In the genomic region with DNA sequence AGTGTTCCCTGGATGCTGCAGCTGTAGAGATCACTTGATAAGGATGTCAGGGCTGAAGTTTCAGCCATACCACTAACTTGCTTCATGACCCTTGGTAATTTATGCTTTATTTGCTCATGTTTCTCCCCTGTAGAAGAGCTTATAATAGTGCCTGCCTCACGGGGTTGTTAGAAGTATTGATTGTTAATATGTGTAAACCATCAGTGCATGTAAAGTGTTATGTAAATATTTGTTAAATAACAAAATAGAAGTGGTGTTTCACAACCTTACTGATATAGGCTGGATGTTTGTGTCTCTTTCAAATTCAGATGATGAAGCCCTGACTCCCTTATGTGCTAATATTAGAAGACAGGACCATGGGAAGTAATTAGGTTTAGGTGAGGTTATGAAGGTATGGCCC, we compare ENCODE assay signal across 2 cellular contexts.
TF ChIP-seq lines count a peak whose summit lies in the region.

No MANE protein-coding gene starts in this region.

TF ChIP-seq in HCT116, 20 proteins besides CTCF, POLR2A, EP300 and RAD21:
- TF ChIP-seq CEBPB (IDR thresholded peaks at IDR 0.05; ENCODE audit: low read depth) (no peak), POLR2AphosphoS5 (IDR thresholded peaks at IDR 0.05; ENCODE audit: low read depth, low read length) (no peak), TCF7L2 (IDR thresholded peaks at IDR 0.05; ENCODE audit: borderline replicate concordance, extremely low read depth, insufficient read depth, insufficient read length) (no peak), EZH2 (IDR thresholded peaks at IDR 0.05) (no peak)
- TF ChIP-seq, protein P1, sequence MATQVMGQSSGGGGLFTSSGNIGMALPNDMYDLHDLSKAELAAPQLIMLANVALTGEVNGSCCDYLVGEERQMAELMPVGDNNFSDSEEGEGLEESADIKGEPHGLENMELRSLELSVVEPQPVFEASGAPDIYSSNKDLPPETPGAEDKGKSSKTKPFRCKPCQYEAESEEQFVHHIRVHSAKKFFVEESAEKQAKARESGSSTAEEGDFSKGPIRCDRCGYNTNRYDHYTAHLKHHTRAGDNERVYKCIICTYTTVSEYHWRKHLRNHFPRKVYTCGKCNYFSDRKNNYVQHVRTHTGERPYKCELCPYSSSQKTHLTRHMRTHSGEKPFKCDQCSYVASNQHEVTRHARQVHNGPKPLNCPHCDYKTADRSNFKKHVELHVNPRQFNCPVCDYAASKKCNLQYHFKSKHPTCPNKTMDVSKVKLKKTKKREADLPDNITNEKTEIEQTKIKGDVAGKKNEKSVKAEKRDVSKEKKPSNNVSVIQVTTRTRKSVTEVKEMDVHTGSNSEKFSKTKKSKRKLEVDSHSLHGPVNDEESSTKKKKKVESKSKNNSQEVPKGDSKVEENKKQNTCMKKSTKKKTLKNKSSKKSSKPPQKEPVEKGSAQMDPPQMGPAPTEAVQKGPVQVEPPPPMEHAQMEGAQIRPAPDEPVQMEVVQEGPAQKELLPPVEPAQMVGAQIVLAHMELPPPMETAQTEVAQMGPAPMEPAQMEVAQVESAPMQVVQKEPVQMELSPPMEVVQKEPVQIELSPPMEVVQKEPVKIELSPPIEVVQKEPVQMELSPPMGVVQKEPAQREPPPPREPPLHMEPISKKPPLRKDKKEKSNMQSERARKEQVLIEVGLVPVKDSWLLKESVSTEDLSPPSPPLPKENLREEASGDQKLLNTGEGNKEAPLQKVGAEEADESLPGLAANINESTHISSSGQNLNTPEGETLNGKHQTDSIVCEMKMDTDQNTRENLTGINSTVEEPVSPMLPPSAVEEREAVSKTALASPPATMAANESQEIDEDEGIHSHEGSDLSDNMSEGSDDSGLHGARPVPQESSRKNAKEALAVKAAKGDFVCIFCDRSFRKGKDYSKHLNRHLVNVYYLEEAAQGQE (IDR thresholded peaks at IDR 0.05; ENCODE audit: low read depth), result no peak
- TF ChIP-seq, protein P2, sequence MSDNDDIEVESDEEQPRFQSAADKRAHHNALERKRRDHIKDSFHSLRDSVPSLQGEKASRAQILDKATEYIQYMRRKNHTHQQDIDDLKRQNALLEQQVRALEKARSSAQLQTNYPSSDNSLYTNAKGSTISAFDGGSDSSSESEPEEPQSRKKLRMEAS (IDR thresholded peaks at IDR 0.05), result no peak

TF ChIP-seq in K562, 482 proteins besides CTCF, POLR2A, EP300 and RAD21:
- TF ChIP-seq GATA2 (CRISPR knock-in tag; IDR thresholded peaks at IDR 0.05) (peak; percentile 19; the same call in 1 of the 2 replicates), HOXB6 (CRISPR knock-in tag; IDR thresholded peaks at IDR 0.05; ENCODE audit: borderline replicate concordance) (no peak), DIDO1 (tag; IDR thresholded peaks at IDR 0.05; ENCODE audit: low read depth) (no peak), MEIS2 (IDR thresholded peaks at IDR 0.05; ENCODE audit: partially characterized antibody) (peak; percentile 24), ZNF133 (CRISPR knock-in tag; IDR thresholded peaks at IDR 0.05) (no peak), NR2F6 (CRISPR knock-in tag; IDR thresholded peaks at IDR 0.05) (no peak), ZNF561 (CRISPR knock-in tag; conservative IDR thresholded peaks at IDR 0.05) (no peak), ZNF707 (CRISPR knock-in tag; conservative IDR thresholded peaks at IDR 0.05) (no peak), ZNF695 (CRISPR knock-in tag; IDR thresholded peaks at IDR 0.05) (no peak), ATF1 (CRISPR knock-in tag; IDR thresholded peaks at IDR 0.05) (no peak), ATF1 (tag; IDR thresholded peaks at IDR 0.05) (no peak), PHF8 (IDR thresholded peaks at IDR 0.05; ENCODE audit: borderline replicate concordance, low read length) (no peak), CEBPG (CRISPR knock-in tag; IDR thresholded peaks at IDR 0.05) (no peak), CEBPG (tag; conservative IDR thresholded peaks at IDR 0.05 in 1 of 2, IDR thresholded peaks at IDR 0.05 in 1 of 2) (peak in 1 of 2 experiments; percentile 25; a peak in 1 of 4 replicates), NR1H2 (CRISPR knock-in tag; IDR thresholded peaks at IDR 0.05) (no peak)
- TF ChIP-seq, protein P3, sequence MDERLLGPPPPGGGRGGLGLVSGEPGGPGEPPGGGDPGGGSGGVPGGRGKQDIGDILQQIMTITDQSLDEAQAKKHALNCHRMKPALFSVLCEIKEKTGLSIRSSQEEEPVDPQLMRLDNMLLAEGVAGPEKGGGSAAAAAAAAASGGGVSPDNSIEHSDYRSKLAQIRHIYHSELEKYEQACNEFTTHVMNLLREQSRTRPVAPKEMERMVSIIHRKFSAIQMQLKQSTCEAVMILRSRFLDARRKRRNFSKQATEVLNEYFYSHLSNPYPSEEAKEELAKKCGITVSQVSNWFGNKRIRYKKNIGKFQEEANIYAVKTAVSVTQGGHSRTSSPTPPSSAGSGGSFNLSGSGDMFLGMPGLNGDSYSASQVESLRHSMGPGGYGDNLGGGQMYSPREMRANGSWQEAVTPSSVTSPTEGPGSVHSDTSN (CRISPR knock-in tag; IDR thresholded peaks at IDR 0.05; ENCODE audit: low read depth), result no peak
- TF ChIP-seq, protein P3 (tag; conservative IDR thresholded peaks at IDR 0.05; ENCODE audit: low read depth), result no peak
- TF ChIP-seq, protein P4, sequence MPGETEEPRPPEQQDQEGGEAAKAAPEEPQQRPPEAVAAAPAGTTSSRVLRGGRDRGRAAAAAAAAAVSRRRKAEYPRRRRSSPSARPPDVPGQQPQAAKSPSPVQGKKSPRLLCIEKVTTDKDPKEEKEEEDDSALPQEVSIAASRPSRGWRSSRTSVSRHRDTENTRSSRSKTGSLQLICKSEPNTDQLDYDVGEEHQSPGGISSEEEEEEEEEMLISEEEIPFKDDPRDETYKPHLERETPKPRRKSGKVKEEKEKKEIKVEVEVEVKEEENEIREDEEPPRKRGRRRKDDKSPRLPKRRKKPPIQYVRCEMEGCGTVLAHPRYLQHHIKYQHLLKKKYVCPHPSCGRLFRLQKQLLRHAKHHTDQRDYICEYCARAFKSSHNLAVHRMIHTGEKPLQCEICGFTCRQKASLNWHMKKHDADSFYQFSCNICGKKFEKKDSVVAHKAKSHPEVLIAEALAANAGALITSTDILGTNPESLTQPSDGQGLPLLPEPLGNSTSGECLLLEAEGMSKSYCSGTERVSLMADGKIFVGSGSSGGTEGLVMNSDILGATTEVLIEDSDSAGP (CRISPR knock-in tag; IDR thresholded peaks at IDR 0.05), result no peak
- TF ChIP-seq, protein P5, sequence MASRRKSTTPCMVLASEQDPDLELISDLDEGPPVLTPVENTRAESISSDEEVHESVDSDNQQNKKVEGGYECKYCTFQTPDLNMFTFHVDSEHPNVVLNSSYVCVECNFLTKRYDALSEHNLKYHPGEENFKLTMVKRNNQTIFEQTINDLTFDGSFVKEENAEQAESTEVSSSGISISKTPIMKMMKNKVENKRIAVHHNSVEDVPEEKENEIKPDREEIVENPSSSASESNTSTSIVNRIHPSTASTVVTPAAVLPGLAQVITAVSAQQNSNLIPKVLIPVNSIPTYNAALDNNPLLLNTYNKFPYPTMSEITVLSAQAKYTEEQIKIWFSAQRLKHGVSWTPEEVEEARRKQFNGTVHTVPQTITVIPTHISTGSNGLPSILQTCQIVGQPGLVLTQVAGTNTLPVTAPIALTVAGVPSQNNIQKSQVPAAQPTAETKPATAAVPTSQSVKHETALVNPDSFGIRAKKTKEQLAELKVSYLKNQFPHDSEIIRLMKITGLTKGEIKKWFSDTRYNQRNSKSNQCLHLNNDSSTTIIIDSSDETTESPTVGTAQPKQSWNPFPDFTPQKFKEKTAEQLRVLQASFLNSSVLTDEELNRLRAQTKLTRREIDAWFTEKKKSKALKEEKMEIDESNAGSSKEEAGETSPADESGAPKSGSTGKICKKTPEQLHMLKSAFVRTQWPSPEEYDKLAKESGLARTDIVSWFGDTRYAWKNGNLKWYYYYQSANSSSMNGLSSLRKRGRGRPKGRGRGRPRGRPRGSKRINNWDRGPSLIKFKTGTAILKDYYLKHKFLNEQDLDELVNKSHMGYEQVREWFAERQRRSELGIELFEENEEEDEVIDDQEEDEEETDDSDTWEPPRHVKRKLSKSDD (conservative IDR thresholded peaks at IDR 0.05; ENCODE audit: low read length), result no peak
- TF ChIP-seq, protein P6, sequence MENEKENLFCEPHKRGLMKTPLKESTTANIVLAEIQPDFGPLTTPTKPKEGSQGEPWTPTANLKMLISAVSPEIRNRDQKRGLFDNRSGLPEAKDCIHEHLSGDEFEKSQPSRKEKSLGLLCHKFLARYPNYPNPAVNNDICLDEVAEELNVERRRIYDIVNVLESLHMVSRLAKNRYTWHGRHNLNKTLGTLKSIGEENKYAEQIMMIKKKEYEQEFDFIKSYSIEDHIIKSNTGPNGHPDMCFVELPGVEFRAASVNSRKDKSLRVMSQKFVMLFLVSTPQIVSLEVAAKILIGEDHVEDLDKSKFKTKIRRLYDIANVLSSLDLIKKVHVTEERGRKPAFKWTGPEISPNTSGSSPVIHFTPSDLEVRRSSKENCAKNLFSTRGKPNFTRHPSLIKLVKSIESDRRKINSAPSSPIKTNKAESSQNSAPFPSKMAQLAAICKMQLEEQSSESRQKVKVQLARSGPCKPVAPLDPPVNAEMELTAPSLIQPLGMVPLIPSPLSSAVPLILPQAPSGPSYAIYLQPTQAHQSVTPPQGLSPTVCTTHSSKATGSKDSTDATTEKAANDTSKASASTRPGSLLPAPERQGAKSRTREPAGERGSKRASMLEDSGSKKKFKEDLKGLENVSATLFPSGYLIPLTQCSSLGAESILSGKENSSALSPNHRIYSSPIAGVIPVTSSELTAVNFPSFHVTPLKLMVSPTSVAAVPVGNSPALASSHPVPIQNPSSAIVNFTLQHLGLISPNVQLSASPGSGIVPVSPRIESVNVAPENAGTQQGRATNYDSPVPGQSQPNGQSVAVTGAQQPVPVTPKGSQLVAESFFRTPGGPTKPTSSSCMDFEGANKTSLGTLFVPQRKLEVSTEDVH (IDR thresholded peaks at IDR 0.05; ENCODE audit: low read depth, partially characterized antibody), result no peak
